16 cellular contexts compared by ENCODE assay signal in the genomic region with DNA sequence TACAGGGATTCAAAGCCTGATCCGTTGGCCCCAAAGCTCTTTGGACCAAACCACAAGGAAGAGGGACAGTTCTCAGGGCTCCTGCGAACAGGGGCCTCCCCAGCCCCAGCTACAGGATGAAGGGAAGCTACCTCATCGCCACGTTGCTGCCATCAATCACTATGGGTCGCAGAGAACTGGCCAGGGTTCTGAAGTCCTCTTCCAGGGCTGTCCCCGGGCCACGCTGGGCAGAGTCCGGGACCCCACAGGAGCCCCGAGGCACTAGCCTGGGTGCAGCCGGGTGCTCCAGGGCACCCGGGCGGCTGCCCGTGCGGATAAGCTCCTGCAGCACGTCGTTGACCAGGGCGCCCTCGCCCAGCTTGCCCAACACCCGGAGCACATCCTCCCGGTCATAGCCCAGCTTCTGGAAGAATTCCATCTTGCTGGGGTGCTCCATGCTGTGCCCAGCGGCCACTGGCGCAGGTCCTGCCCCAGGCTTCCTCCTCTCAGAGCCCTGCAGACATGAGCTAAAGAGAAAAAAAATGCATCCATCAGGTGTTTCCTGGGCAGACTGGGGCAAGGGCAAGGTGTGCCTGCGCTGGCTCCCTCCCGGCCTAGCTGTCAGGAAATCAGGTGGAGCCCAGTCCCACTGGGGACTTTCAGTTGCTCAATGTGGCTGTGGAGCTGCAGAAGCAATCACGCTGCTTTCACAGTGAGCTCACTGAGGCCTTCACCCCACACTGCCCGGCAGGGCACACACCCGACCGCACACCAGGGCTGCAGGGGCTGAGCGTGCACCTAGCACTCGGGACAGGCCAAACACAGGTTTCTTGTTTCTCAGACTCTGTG. TPM values are rescaled to one million over a fixed set of nuclear protein-coding genes. Genes with fewer than 3 reads are reported as not detected.
DNase-seq lines count a peak whose midpoint lies in the region; ATAC-seq and TF ChIP-seq lines count a peak whose summit lies in the region.
"Had no signal": no experiment of that assay in that cellular context is flagged by ENCODE, and none has a peak within 500 bp of the region (broad histone marks: within the 10 kb centered on the region; RNA-seq: fewer than 3 reads in every experiment).

No MANE protein-coding gene starts in this region.

- no peaks in the 10 kb centered on the region for H3F3A ChIP-seq in PC-3 (ENCODE audit: low read length, unreplicated experiment)

- H3K27me3 ChIP-seq in PC-3 (ENCODE audit: low read length) = no peaks in the 10 kb centered on the region

- H3K9me3 Mint-ChIP-seq in stimulated activated naive CD8-positive, alpha-beta T cell treated with anti-CD3 and anti-CD28 coated beads, Interleukin-15, amount 100 ng/mL, for 72 hours = no peaks in the 10 kb centered on the region
- H3K9me3 Mint-ChIP-seq in activated T-helper 17 cell treated with anti-CD3 and anti-CD28 coated beads, Interleukin-2, amount 50 U/mL, for 72 hours = no peaks in the 10 kb centered on the region
- H3K9me3 Mint-ChIP-seq: T-cell had no signal

- no peaks in the 10 kb centered on the region for H3K9me2 ChIP-seq in PC-3 (replicated peaks; ENCODE audit: low read length)

- H3K9me3 ChIP-seq in PC-3 (ENCODE audit: low read length) = no peaks in the 10 kb centered on the region

- H3K4me3 Mint-ChIP-seq in stimulated activated naive CD8-positive, alpha-beta T cell treated with anti-CD3 and anti-CD28 coated beads, Interleukin-15, amount 100 ng/mL, for 72 hours = no peak overlapping the region
- peak overlapping the region; percentile 90 for H3K4me3 Mint-ChIP-seq in activated T-helper 17 cell treated with anti-CD3 and anti-CD28 coated beads, Interleukin-2, amount 50 U/mL, for 72 hours

- POLR2A ChIA-PET in PC-3 (lab: Charles Lee; ENCODE audit: unreplicated experiment) = no interaction called here

- ATAC-seq in stimulated activated naive CD8-positive, alpha-beta T cell treated with anti-CD3 and anti-CD28 coated beads, Interleukin-15, amount 100 ng/mL, for 72 hours = peak; percentile 20
- no peak for ATAC-seq in stimulated activated naive CD8-positive, alpha-beta T cell treated with anti-CD3 and anti-CD28 coated beads, Interleukin-15, Interleukin-2, amounts not matched to agents 100 U/mL and 50 U/mL, for 24 hours
- ATAC-seq in HG02852 (IDR thresholded peaks at IDR 0.05; ENCODE audit: unreplicated experiment) = peak; percentile 37
- ATAC-seq in activated T-helper 17 cell treated with anti-CD3 and anti-CD28 coated beads, Interleukin-2, amount 50 U/mL, for 72 hours (replicated peaks) = peak; percentile 10
- no peak for ATAC-seq in PC-3
- ATAC-seq in HG03097 (IDR thresholded peaks at IDR 0.05; ENCODE audit: low FRiP score, unreplicated experiment) = no peak

- H3K4me3 ChIP-seq in PC-3 (ENCODE audit: low read length) = no peak overlapping the region
- H3K4me3 ChIP-seq: coronary artery had no signal

- intact Hi-C loops in PC-3 (cut with micrococcal nuclease) = no loop called here

- no peaks in the 10 kb centered on the region for H3K36me3 ChIP-seq in PC-3 (ENCODE audit: low read depth, low read length)

- H4K20me1 ChIP-seq in PC-3 (ENCODE audit: low read length) = no peaks in the 10 kb centered on the region

- H3K9ac ChIP-seq in PC-3 (ENCODE audit: low read length) = no peak overlapping the region

- no TSS peak for BruUV-seq in PC-3 (replicated peaks; lab: Mats Ljungman, UMichigan)

- no peak overlapping the region for H3K27ac Mint-ChIP-seq in stimulated activated naive CD8-positive, alpha-beta T cell treated with anti-CD3 and anti-CD28 coated beads, Interleukin-15, amount 100 ng/mL, for 72 hours
- H3K27ac Mint-ChIP-seq in activated T-helper 17 cell treated with anti-CD3 and anti-CD28 coated beads, Interleukin-2, amount 50 U/mL, for 72 hours = peak overlapping the region; percentile 88

- peaks cover 100% of the 10 kb centered on the region for H3K36me3 Mint-ChIP-seq in activated T-helper 17 cell treated with anti-CD3 and anti-CD28 coated beads, Interleukin-2, amount 50 U/mL, for 72 hours (ENCODE audit: low read depth)

- no peak for DNase-seq in stimulated activated naive CD8-positive, alpha-beta T cell treated with anti-CD3 and anti-CD28 coated beads, Interleukin-15, amount 100 ng/mL, for 72 hours
- DNase-seq in stimulated activated naive CD8-positive, alpha-beta T cell treated with anti-CD3 and anti-CD28 coated beads, Interleukin-15, Interleukin-2, amounts not matched to agents 100 U/mL and 50 U/mL, for 24 hours = no peak
- no peak for DNase-seq in NAMALWA (ENCODE audit: low spot score)
- no peak for DNase-seq in NCI-H1930 (lab: John Stamatoyannopoulos, UW)
- no peak for DNase-seq in PC-3
- DNase-seq: activated CD4-positive, alpha-beta T cell treated with anti-CD3 and anti-CD28 coated beads, Interleukin-2, amount 50 U/mL, for 4 hours; NCI-H146; NCI-H748 treated with DMSO at 0.1 percent for 48 hours; right cardiac atrium; trophoblast cell had no signal

- no peak overlapping the region for H2AFZ ChIP-seq in PC-3 (ENCODE audit: low read length)

- no peaks in the 10 kb centered on the region for H3K4me1 ChIP-seq in PC-3 (ENCODE audit: insufficient read depth, low read length)

- H3K27me3 Mint-ChIP-seq in stimulated activated naive CD8-positive, alpha-beta T cell treated with anti-CD3 and anti-CD28 coated beads, Interleukin-15, amount 100 ng/mL, for 72 hours = no peaks in the 10 kb centered on the region
- no peaks in the 10 kb centered on the region for H3K27me3 Mint-ChIP-seq in activated T-helper 17 cell treated with anti-CD3 and anti-CD28 coated beads, Interleukin-2, amount 50 U/mL, for 72 hours
- H3K27me3 Mint-ChIP-seq: T-cell had no signal

- TF ChIP-seq CTCF in PC-3 (conservative IDR thresholded peaks at IDR 0.05; ENCODE audit: low read depth, low read length) = no peak

- CTCF ChIA-PET in PC-3 (lab: Charles Lee) = interaction anchor here (0.7 kb wide), 1 partner anchor 16 kb away, joined by 3 read pairs; no protein-coding TSS in a partner anchor

- no peak overlapping the region for H3K4me2 ChIP-seq in PC-3 (ENCODE audit: low read length)

- H3K27ac ChIP-seq in PC-3 (ENCODE audit: low read length) = no peak overlapping the region
- H3K27ac ChIP-seq: coronary artery had no signal

- peaks cover 87% of the 10 kb centered on the region for H3K4me1 Mint-ChIP-seq in stimulated activated naive CD8-positive, alpha-beta T cell treated with anti-CD3 and anti-CD28 coated beads, Interleukin-15, amount 100 ng/mL, for 72 hours
- H3K4me1 Mint-ChIP-seq in activated T-helper 17 cell treated with anti-CD3 and anti-CD28 coated beads, Interleukin-2, amount 50 U/mL, for 72 hours = peaks cover 50% of the 10 kb centered on the region

- H3K79me2 ChIP-seq in PC-3 (ENCODE audit: low read length) = no peaks in the 10 kb centered on the region

RNA-seq across cellular contexts. Expression of gene ZC3H12D, which starts 10.5 kb away (rescaled TPM):
- 100 to 1,000 TPM; 117 to 254 TPM for total RNA-seq in activated T-helper 17 cell treated with anti-CD3 and anti-CD28 coated beads, Interleukin-2, amount 50 U/mL, for 72 hours
- total RNA-seq in PC-3 (2014; rRNA removed) = not detected in 2 replicates
- total RNA-seq: HT-29 had no signal

Comparison
In these comparisons a context has a peak if more than half of its experiments do, and no peak if none do; other contexts are left out.
1. ATAC-seq: peak in stimulated activated naive CD8-positive, alpha-beta T cell treated with anti-CD3 and anti-CD28 coated beads, Interleukin-15, amount 100 ng/mL, for 72 hours (single experiment), HG02852 (single experiment) and activated T-helper 17 cell treated with anti-CD3 and anti-CD28 coated beads, Interleukin-2, amount 50 U/mL, for 72 hours (single experiment); none in stimulated activated naive CD8-positive, alpha-beta T cell treated with anti-CD3 and anti-CD28 coated beads, Interleukin-15, Interleukin-2, amounts not matched to agents 100 U/mL and 50 U/mL, for 24 hours (single experiment), PC-3 (single experiment) and HG03097 (single experiment).
2. RNA of gene ZC3H12D, which starts 10.5 kb away (total RNA-seq): 117 to 254 TPM in activated T-helper 17 cell treated with anti-CD3 and anti-CD28 coated beads, Interleukin-2, amount 50 U/mL, for 72 hours; not detected in PC-3; every median in the first group is over 100 times any median in the second.